Comparison of ENCODE assay signal across 9 cellular contexts in the genomic region with DNA sequence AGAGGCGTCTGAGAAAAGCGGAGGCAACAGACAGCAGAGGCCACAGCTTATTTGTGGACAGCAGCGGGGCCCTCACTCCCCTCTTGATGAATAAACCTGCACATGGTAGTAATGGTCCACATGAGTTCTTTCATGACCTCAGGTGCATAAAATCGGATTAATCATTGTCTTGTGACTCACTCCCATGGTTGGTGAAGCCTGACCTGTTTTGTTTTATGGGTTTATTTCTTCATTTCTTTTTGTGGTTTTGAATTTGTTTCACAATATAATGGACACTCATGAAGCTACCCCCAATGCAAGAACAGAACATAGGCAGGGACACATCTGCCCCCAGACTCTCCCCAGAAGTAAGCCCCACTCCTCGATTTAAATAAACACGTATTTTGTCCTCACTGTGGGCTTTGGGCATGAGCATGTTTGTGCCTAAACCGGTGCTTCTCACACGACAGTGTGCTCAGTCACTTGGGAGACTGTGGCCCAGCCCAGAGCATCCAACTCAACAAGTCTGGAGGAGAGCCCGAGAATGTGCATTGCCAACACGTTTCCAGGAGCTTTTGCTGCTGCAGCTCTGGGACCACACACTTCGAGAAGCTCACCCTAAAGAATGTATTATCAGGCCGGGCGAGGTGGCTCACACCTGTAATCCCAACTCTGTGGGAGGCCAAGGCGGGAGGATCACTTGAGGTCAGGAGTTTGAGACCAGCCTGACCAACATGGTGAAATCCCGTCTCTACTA.
DNase-seq lines count a peak whose midpoint lies in the region; ATAC-seq, FAIRE-seq and TF ChIP-seq lines count a peak whose summit lies in the region.
"Had no signal": no experiment of that assay in that cellular context is flagged by ENCODE, and none has a peak within 500 bp of the region (broad histone marks: within the 10 kb centered on the region; RNA-seq: fewer than 3 reads in every experiment).

No MANE protein-coding gene starts in this region.

- DNase-seq in Right ventricle myocardium inferior (ENCODE audit: missing footprints) (peak; percentile 9), heart left ventricle (no peak), SK-MEL-5 (ENCODE audit: low read depth, low spot score) (peak; percentile 51), hepatocyte (ENCODE audit: low spot score) (peak; percentile 73), urothelium cell line (ENCODE audit: low spot score) (peak; percentile 84), NCI-H2227 (lab: John Stamatoyannopoulos, UW; ENCODE audit: unreplicated experiment) (no peak), UCSD-AML1 (lab: John Stamatoyannopoulos, UW; ENCODE audit: unreplicated experiment) (no peak)
- no peak for DNase-seq in T-helper 2 cell treated with Interferon-gamma antibody and Interleukin-4, amounts not matched to agents 5 μg/mL and 100 μg/mL, for 36 hours (ENCODE audit: low spot score)
- DNase-seq: C1 segment of cervical spinal cord had no signal

- no peaks in the 10 kb centered on the region for H3K36me3 ChIP-seq in heart left ventricle
- H3K36me3 ChIP-seq in hepatocyte (replicated peaks; ENCODE audit: insufficient read depth, low read depth), result no peaks in the 10 kb centered on the region

- H3K4me2 ChIP-seq in hepatocyte, result no peak overlapping the region

- H3K4me3 Mint-ChIP-seq in T-helper 2 cell treated with Interferon-gamma antibody and Interleukin-4, amounts not matched to agents 5 μg/mL and 100 μg/mL, for 36 hours, result no peak overlapping the region

- no peaks in the 10 kb centered on the region for H4K20me1 ChIP-seq in hepatocyte (ENCODE audit: insufficient read depth, poor library complexity, severe bottlenecking)

- no peaks in the 10 kb centered on the region for H3K9me3 Mint-ChIP-seq in T-helper 2 cell treated with Interferon-gamma antibody and Interleukin-4, amounts not matched to agents 5 μg/mL and 100 μg/mL, for 36 hours

- H3K9me2 ChIP-seq in hepatocyte (replicated peaks; ENCODE audit: insufficient read depth), result no peaks in the 10 kb centered on the region

- FAIRE-seq in urothelium cell line (lab: Jason Lieb, UNC), result peak; percentile 59

- peaks cover 3% of the 10 kb centered on the region for H3K4me1 Mint-ChIP-seq in T-helper 2 cell treated with Interferon-gamma antibody and Interleukin-4, amounts not matched to agents 5 μg/mL and 100 μg/mL, for 36 hours (ENCODE audit: low read depth)

- H3K4me1 ChIP-seq in heart left ventricle (peaks cover 4 to 45% (median 16%) of the 10 kb centered on the region in 12 donors), hepatocyte (ENCODE audit: insufficient read depth) (peaks cover 22% of the 10 kb centered on the region)

- peak overlapping the region in 1 of 12 donors; percentile 91 for H3K27ac ChIP-seq in heart left ventricle
- H3K27ac ChIP-seq in hepatocyte, result peak overlapping the region; percentile 59

- H3K9me3 ChIP-seq in heart left ventricle, result no peaks in the 10 kb centered on the region
- H3K9me3 ChIP-seq in hepatocyte (ENCODE audit: low read depth), result no peaks in the 10 kb centered on the region

- WGBS in heart left ventricle, 4 donors, result 88 to 93% (median 92%) methylated on average over 15 of the region's 15 CpGs
- 78% methylated on average over 15 of the region's 15 CpGs for WGBS in hepatocyte (ENCODE audit: low lambda C conversion rate, missing lambda C conversion rate)

- no peaks in the 10 kb centered on the region for H3K79me2 ChIP-seq in hepatocyte

- peaks cover 26% of the 10 kb centered on the region for H3K27me3 Mint-ChIP-seq in T-helper 2 cell treated with Interferon-gamma antibody and Interleukin-4, amounts not matched to agents 5 μg/mL and 100 μg/mL, for 36 hours (ENCODE audit: low read depth)

- intact Hi-C loops in Right ventricle myocardium inferior (cut with DNase I) (loop anchor here (5.0 kb wide), 2 partner anchors 180 to 230 kb away; a partner anchor contains a TSS), heart left ventricle (cut with DNase I) (loop anchor here in 4 of 10 donors (5.0 to 10.0 kb wide), 5 partner anchors 50 to 180 kb away; a partner anchor contains a TSS)

- no peak overlapping the region for H3K4me3 ChIP-seq in heart left ventricle
- no peak overlapping the region for H3K4me3 ChIP-seq in hepatocyte

- no peak overlapping the region for H2AFZ ChIP-seq in hepatocyte

- no peaks in the 10 kb centered on the region for H3K27me3 ChIP-seq in heart left ventricle
- no peaks in the 10 kb centered on the region for H3K27me3 ChIP-seq in hepatocyte

- no peak for TF ChIP-seq POLR2A in heart left ventricle (IDR thresholded peaks at IDR 0.05)

- in situ Hi-C loops in SK-MEL-5 (cut with HindIII; ENCODE audit: low pct_unique_long_range_greater_than_20kb, low sequenced_read_pairs), result no loop called here

- ATAC-seq in Right ventricle myocardium inferior (no peak), heart left ventricle (no peak)

- H3K27ac Mint-ChIP-seq in T-helper 2 cell treated with Interferon-gamma antibody and Interleukin-4, amounts not matched to agents 5 μg/mL and 100 μg/mL, for 36 hours, result no peak overlapping the region

- H3K36me3 Mint-ChIP-seq in T-helper 2 cell treated with Interferon-gamma antibody and Interleukin-4, amounts not matched to agents 5 μg/mL and 100 μg/mL, for 36 hours (ENCODE audit: low read depth), result no peaks in the 10 kb centered on the region

- no peak for TF ChIP-seq CTCF in heart left ventricle (IDR thresholded peaks at IDR 0.05)
- TF ChIP-seq CTCF in hepatocyte (IDR thresholded peaks at IDR 0.05; ENCODE audit: poor library complexity), result no peak

Comparison
In these comparisons a context has a peak if more than half of its experiments do, and no peak if none do; other contexts are left out.
1. DNase-seq: peak in Right ventricle myocardium inferior (single experiment), SK-MEL-5 (single experiment), hepatocyte (single experiment) and urothelium cell line (single experiment); none in heart left ventricle (0 of 5), T-helper 2 cell treated with Interferon-gamma antibody and Interleukin-4, amounts not matched to agents 5 μg/mL and 100 μg/mL, for 36 hours (single experiment), NCI-H2227 (single experiment) and UCSD-AML1 (single experiment).